ENCODE assay signal across 19 cellular contexts in genomic region chr15:59301527-59301926, GRCh38.
DNase-seq lines count a peak whose midpoint lies in the region; ATAC-seq and TF ChIP-seq lines count a peak whose summit lies in the region.
"Had no signal": no experiment of that assay in that cellular context is flagged by ENCODE, and none has a peak within 500 bp of the region (broad histone marks: within the 10 kb centered on the region; RNA-seq: fewer than 3 reads in every experiment).

No MANE protein-coding gene starts in this region.

- H3K4me1 Mint-ChIP-seq in Caco-2 (ENCODE audit: low read depth, unreplicated experiment) (peaks cover 7% of the 10 kb centered on the region), HFFc6 (ENCODE audit: low read depth) (peaks cover 92% of the 10 kb centered on the region), neural progenitor cell (peaks cover 5% of the 10 kb centered on the region)
- peaks cover 26% of the 10 kb centered on the region for H3K4me1 Mint-ChIP-seq in central memory CD8-positive, alpha-beta T cell

- H3K27ac Mint-ChIP-seq in Caco-2 (ENCODE audit: unreplicated experiment) (peak overlapping the region; percentile 18), HFFc6 (peak overlapping the region; percentile 78), neural progenitor cell (no peak overlapping the region)
- H3K27ac Mint-ChIP-seq in central memory CD8-positive, alpha-beta T cell (ENCODE audit: low read depth), result no peak overlapping the region

- H3K27ac ChIP-seq in neural progenitor cell, result no peak overlapping the region

- peaks cover 27% of the 10 kb centered on the region for H3K4me1 ChIP-seq in Caco-2
- peaks cover 11% of the 10 kb centered on the region for H3K4me1 ChIP-seq in neural progenitor cell

- H3K79me2 ChIP-seq in neural progenitor cell (ENCODE audit: low read depth), result no peaks in the 10 kb centered on the region

- no peaks in the 10 kb centered on the region for H3K27me3 ChIP-seq in Caco-2 (replicated peaks; ENCODE audit: control insufficient read depth, insufficient read depth, low read length)
- H3K27me3 ChIP-seq in neural progenitor cell, result no peaks in the 10 kb centered on the region
- H3K27me3 ChIP-seq: uterus had no signal

- no peak overlapping the region for H3K9ac ChIP-seq in neural progenitor cell

- POLR2A ChIA-PET in Caco-2 (lab: Charles Lee), result no interaction called here

- peak overlapping the region; percentile 31 for H3K4me2 ChIP-seq in neural progenitor cell

- CTCF ChIA-PET in Caco-2 (lab: Charles Lee), result no interaction called here

- H4K20me1 ChIP-seq in neural progenitor cell (ENCODE audit: low read depth), result peaks cover 7% of the 10 kb centered on the region

- H3K4me3 ChIP-seq in Caco-2 (ENCODE audit: low read depth, low read length), result no peak overlapping the region
- H3K4me3 ChIP-seq in neural progenitor cell, result no peak overlapping the region
- H3K4me3 ChIP-seq: uterus had no signal

- H3K9me3 ChIP-seq in Caco-2, result no peaks in the 10 kb centered on the region
- H3K9me3 ChIP-seq in neural progenitor cell (ENCODE audit: low read depth), result no peaks in the 10 kb centered on the region
- H3K9me3 ChIP-seq: SK-N-SH, uterus had no signal

- DNase-seq in Caco-2, result no peak
- no peak for DNase-seq in HFFc6
- no peak for DNase-seq in central memory CD8-positive, alpha-beta T cell (ENCODE audit: low spot score in 2 of 2)
- DNase-seq in neural progenitor cell (ENCODE audit: low spot score), result peak; percentile 65
- no peak for DNase-seq in NCI-H187 (lab: John Stamatoyannopoulos, UW)
- DNase-seq in HPDE6-E6E7 (ENCODE audit: extremely low spot score), result no peak
- DNase-seq in inferior parietal cortex (ENCODE audit: extremely low spot score), result no peak
- DNase-seq: CD4-positive, CD25-positive, alpha-beta regulatory T cell; cerebellar nuclear complex; glutamatergic neuron; islet precursor cell; KBM-7; NCI-H1092 treated with DMSO at 0.1 percent for 48 hours; NCI-H345; posterior cingulate gyrus; SK-N-SH; small intestine; uterus had no signal

- no peak overlapping the region for H3K4me3 Mint-ChIP-seq in Caco-2 (ENCODE audit: unreplicated experiment)
- H3K4me3 Mint-ChIP-seq in HFFc6, result peak overlapping the region; percentile 51
- peak overlapping the region; percentile 33 for H3K4me3 Mint-ChIP-seq in central memory CD8-positive, alpha-beta T cell
- no peak overlapping the region for H3K4me3 Mint-ChIP-seq in neural progenitor cell

- no peak overlapping the region for H2AFZ ChIP-seq in neural progenitor cell (replicated peaks)

- H3K36me3 Mint-ChIP-seq in Caco-2 (ENCODE audit: insufficient read depth, unreplicated experiment) (peaks cover 11% of the 10 kb centered on the region), HFFc6 (ENCODE audit: low read depth) (no peaks in the 10 kb centered on the region; the same call in 1 of the 2 replicates), neural progenitor cell (no peaks in the 10 kb centered on the region)
- H3K36me3 Mint-ChIP-seq in central memory CD8-positive, alpha-beta T cell (ENCODE audit: insufficient read depth), result peaks cover 3% of the 10 kb centered on the region
- H3K36me3 Mint-ChIP-seq: CD4-positive, CD25-positive, alpha-beta regulatory T cell; stimulated activated effector memory CD8-positive, alpha-beta T cell treated with anti-CD3 and anti-CD28 coated beads, Interleukin-12 subunit alpha, Interleukin-12 subunit beta, amount 100 ng/mL, for 72 hours had no signal

- no peaks in the 10 kb centered on the region for H3K36me3 ChIP-seq in Caco-2 (ENCODE audit: control insufficient read depth, insufficient read depth, low read length)
- H3K36me3 ChIP-seq in neural progenitor cell, result no peaks in the 10 kb centered on the region
- H3K36me3 ChIP-seq: uterus had no signal

- H3K27me3 Mint-ChIP-seq in Caco-2 (ENCODE audit: insufficient read depth, unreplicated experiment), result no peaks in the 10 kb centered on the region
- H3K27me3 Mint-ChIP-seq in HFFc6 (ENCODE audit: insufficient read depth), result peaks cover 3% of the 10 kb centered on the region; the same call in 1 of the 2 replicates
- H3K27me3 Mint-ChIP-seq in central memory CD8-positive, alpha-beta T cell, result peaks cover 11% of the 10 kb centered on the region
- no peaks in the 10 kb centered on the region for H3K27me3 Mint-ChIP-seq in neural progenitor cell (ENCODE audit: insufficient read depth, low read depth)
- H3K27me3 Mint-ChIP-seq: CD4-positive, CD25-positive, alpha-beta regulatory T cell had no signal

- no peak for ATAC-seq in central memory CD8-positive, alpha-beta T cell (replicated peaks; ENCODE audit: extremely low read depth, poor library complexity, severe bottlenecking)
- ATAC-seq: stimulated activated effector memory CD8-positive, alpha-beta T cell treated with anti-CD3 and anti-CD28 coated beads, Interleukin-12 subunit alpha, Interleukin-12 subunit beta, amount 100 ng/mL, for 72 hours had no signal

- no peaks in the 10 kb centered on the region for H3K9me3 Mint-ChIP-seq in Caco-2 (ENCODE audit: unreplicated experiment)
- no peaks in the 10 kb centered on the region; the same call in 1 of the 2 replicates for H3K9me3 Mint-ChIP-seq in HFFc6
- H3K9me3 Mint-ChIP-seq in central memory CD8-positive, alpha-beta T cell, result no peaks in the 10 kb centered on the region
- no peaks in the 10 kb centered on the region for H3K9me3 Mint-ChIP-seq in neural progenitor cell
- H3K9me3 Mint-ChIP-seq: CD4-positive, CD25-positive, alpha-beta regulatory T cell; stimulated activated effector memory CD8-positive, alpha-beta T cell treated with anti-CD3 and anti-CD28 coated beads, Interleukin-12 subunit alpha, Interleukin-12 subunit beta, amount 100 ng/mL, for 72 hours had no signal

- BruUV-seq in Caco-2 (replicated peaks; lab: Mats Ljungman, UMichigan), result no TSS peak

- TF ChIP-seq CTCF in Caco-2 (IDR thresholded peaks at IDR 0.05; ENCODE audit: insufficient read depth in 1 of 2, low read depth in 1 of 2, low read length in 1 of 2, severe bottlenecking in 1 of 2, unreplicated experiment in 1 of 2), result no peak
- TF ChIP-seq CTCF in HFFc6 (IDR thresholded peaks at IDR 0.05), result no peak
- no peak for TF ChIP-seq CTCF in neural progenitor cell (IDR thresholded peaks at IDR 0.05)

- H3F3A ChIP-seq in neural progenitor cell (ENCODE audit: low read depth), result no peaks in the 10 kb centered on the region

- intact Hi-C loops in Caco-2 (cut with micrococcal nuclease; ENCODE audit: unreplicated experiment), result no loop called here

Comparison
In these comparisons a context has a peak if more than half of its experiments do, and no peak if none do; other contexts are left out.
1. H3K27ac Mint-ChIP-seq: peak in Caco-2 (single experiment) and HFFc6 (single experiment); none in central memory CD8-positive, alpha-beta T cell (single experiment) and neural progenitor cell (single experiment).
2. H3K4me3 Mint-ChIP-seq: peak in HFFc6 (single experiment) and central memory CD8-positive, alpha-beta T cell (single experiment); none in Caco-2 (single experiment) and neural progenitor cell (single experiment).